Comparison of ENCODE assay signal across 1 cellular context in genomic region chr12:47111392-47111778, GRCh38.
TF ChIP-seq lines count a peak whose summit lies in the region.

No MANE protein-coding gene starts in this region.

TF ChIP-seq in K562, 482 proteins besides CTCF, POLR2A, EP300 and RAD21:
- TF ChIP-seq GTF2E2 (tag; IDR thresholded peaks at IDR 0.05) (no peak), NRF1 (conservative IDR thresholded peaks at IDR 0.05 in 1 of 2, IDR thresholded peaks at IDR 0.05 in 1 of 2) (no peak), CREB3L1 (IDR thresholded peaks at IDR 0.05; ENCODE audit: borderline replicate concordance, low read depth) (no peak), IRF1 (CRISPR knock-in tag; IDR thresholded peaks at IDR 0.05; ENCODE audit: borderline replicate concordance) (no peak), CBFA2T3 (IDR thresholded peaks at IDR 0.05) (no peak), CBX3 (IDR thresholded peaks at IDR 0.05; ENCODE audit: borderline replicate concordance in 1 of 2, low read length in 2 of 2) (no peak), U2AF2 (optimal IDR thresholded peaks at IDR 0.05; ENCODE audit: low read depth, low read length) (no peak), ESRRA (IDR thresholded peaks at IDR 0.05; ENCODE audit: borderline replicate concordance, low read depth) (no peak), SPI1 (IDR thresholded peaks at IDR 0.05; ENCODE audit: borderline replicate concordance, low read depth, low read length) (no peak), ZSCAN32 (CRISPR knock-in tag; IDR thresholded peaks at IDR 0.05) (no peak), E2F5 (CRISPR knock-in tag; IDR thresholded peaks at IDR 0.05) (no peak), PHTF2 (CRISPR knock-in tag; IDR thresholded peaks at IDR 0.05) (no peak)
- TF ChIP-seq, protein P1, sequence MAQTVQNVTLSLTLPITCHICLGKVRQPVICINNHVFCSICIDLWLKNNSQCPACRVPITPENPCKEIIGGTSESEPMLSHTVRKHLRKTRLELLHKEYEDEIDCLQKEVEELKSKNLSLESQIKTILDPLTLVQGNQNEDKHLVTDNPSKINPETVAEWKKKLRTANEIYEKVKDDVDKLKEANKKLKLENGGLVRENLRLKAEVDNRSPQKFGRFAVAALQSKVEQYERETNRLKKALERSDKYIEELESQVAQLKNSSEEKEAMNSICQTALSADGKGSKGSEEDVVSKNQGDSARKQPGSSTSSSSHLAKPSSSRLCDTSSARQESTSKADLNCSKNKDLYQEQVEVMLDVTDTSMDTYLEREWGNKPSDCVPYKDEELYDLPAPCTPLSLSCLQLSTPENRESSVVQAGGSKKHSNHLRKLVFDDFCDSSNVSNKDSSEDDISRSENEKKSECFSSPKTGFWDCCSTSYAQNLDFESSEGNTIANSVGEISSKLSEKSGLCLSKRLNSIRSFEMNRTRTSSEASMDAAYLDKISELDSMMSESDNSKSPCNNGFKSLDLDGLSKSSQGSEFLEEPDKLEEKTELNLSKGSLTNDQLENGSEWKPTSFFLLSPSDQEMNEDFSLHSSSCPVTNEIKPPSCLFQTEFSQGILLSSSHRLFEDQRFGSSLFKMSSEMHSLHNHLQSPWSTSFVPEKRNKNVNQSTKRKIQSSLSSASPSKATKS (CRISPR knock-in tag; IDR thresholded peaks at IDR 0.05) = no peak
